In the genomic region with DNA sequence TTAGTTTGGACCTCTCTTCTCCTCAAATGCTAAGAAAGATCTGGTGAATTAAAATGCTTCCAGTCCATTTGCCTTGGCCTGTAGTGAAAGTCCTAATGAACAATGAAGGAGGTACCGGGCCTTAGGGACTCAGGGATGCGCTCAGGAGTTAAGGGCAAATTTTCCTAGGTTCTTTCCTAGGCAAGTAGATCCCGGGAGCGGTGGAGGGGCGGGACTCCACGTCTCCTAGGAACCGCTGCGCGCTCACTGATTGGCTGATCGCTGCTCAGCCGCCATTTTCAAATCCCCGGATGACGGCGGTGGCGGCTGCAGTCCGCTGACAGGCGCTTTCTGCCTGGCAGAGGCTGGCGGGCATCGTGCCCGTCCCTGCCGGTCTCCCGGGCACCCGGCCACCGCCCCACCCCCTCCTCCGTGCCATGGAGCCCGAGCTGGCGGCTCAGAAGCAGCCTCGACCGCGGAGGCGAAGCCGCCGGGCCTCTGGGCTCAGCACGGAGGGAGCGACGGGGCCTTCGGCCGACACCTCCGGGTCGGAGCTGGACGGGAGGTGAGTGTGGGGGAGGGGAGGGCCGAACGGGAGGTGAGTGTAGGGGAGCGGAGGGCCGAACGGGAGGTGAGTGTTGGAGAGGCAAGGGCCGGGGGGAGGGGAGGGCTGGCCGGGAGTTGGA, we compare ENCODE assay signal across 8 cellular contexts. TPM values are rescaled to one million over a fixed set of nuclear protein-coding genes. Genes with fewer than 3 reads are reported as not detected.
A peak's percentile ranks its signal among the peaks of the same experiment; 100 is the strongest.
DNase-seq lines count a peak whose midpoint lies in the region; ATAC-seq and TF ChIP-seq lines count a peak whose summit lies in the region.

Gene NET1, plus strand, starts transcription at position 281 of the 665 bp plus-strand sequence. Its CDS starts 136 bp downstream, at position 417.

- peaks cover 6% of the 10 kb centered on the region for H3K4me1 ChIP-seq in CD4-positive, CD25-positive, alpha-beta regulatory T cell (ENCODE audit: control insufficient read depth, insufficient read depth, low read length, poor library complexity, severe bottlenecking)
- peaks cover 6% of the 10 kb centered on the region for H3K4me1 ChIP-seq in lower lobe of right lung

- CTCF ChIA-PET in activated CD4-positive, alpha-beta memory T cell treated with anti-CD3 and anti-CD28 coated beads, Interleukin-2, amount 10 ng/mL, durations not matched to agents 7 days and 5 days (lab: Charles Lee) = interaction anchor here (0.6 kb wide), 1 partner anchor 598 kb away, joined by 4 read pairs; no protein-coding TSS in a partner anchor

- H3K27ac Mint-ChIP-seq in CD4-positive, CD25-positive, alpha-beta regulatory T cell = peak within 1 kb of the TSS in 1 of 3 donors; percentile 53
- peak within 1 kb of the TSS; percentile 27 for H3K27ac Mint-ChIP-seq in activated CD4-positive, alpha-beta memory T cell treated with anti-CD3 and anti-CD28 coated beads, Interleukin-2, amount 10 ng/mL, durations not matched to agents 7 days and 5 days

- H3K36me3 Mint-ChIP-seq in CD4-positive, CD25-positive, alpha-beta regulatory T cell = no peaks in the 10 kb centered on the region
- peaks cover 17% of the 10 kb centered on the region for H3K36me3 Mint-ChIP-seq in activated CD4-positive, alpha-beta memory T cell treated with anti-CD3 and anti-CD28 coated beads, Interleukin-2, amount 10 ng/mL, durations not matched to agents 7 days and 5 days (ENCODE audit: low read depth)

- peaks cover 0 to 3% (median 1%) of the 10 kb centered on the region in 7 donors for H3K9me3 Mint-ChIP-seq in CD4-positive, CD25-positive, alpha-beta regulatory T cell
- peaks cover 12% of the 10 kb centered on the region for H3K9me3 Mint-ChIP-seq in activated CD4-positive, alpha-beta memory T cell treated with anti-CD3 and anti-CD28 coated beads, Interleukin-2, amount 10 ng/mL, durations not matched to agents 7 days and 5 days

- TF ChIP-seq CTCF in lower lobe of right lung (IDR thresholded peaks at IDR 0.05) = no peak

- peaks cover 0 to 5% (median 0%) of the 10 kb centered on the region in 4 donors for H3K4me1 Mint-ChIP-seq in CD4-positive, CD25-positive, alpha-beta regulatory T cell
- peaks cover 9% of the 10 kb centered on the region for H3K4me1 Mint-ChIP-seq in activated CD4-positive, alpha-beta memory T cell treated with anti-CD3 and anti-CD28 coated beads, Interleukin-2, amount 10 ng/mL, durations not matched to agents 7 days and 5 days

- peaks cover 14% of the 10 kb centered on the region for H3K27me3 ChIP-seq in CD4-positive, CD25-positive, alpha-beta regulatory T cell (ENCODE audit: control insufficient read depth, insufficient read depth, low read length)
- no peaks in the 10 kb centered on the region for H3K27me3 ChIP-seq in lower lobe of right lung (ENCODE audit: low read depth)

- H3K9me3 ChIP-seq in CD4-positive, CD25-positive, alpha-beta regulatory T cell (ENCODE audit: control insufficient read depth in 2 of 2, low read length in 2 of 2) = no peaks in the 10 kb centered on the region
- no peaks in the 10 kb centered on the region for H3K9me3 ChIP-seq in lower lobe of right lung

- POLR2A ChIA-PET in activated CD4-positive, alpha-beta memory T cell treated with anti-CD3 and anti-CD28 coated beads, Interleukin-2, amount 10 ng/mL, durations not matched to agents 7 days and 5 days (lab: Charles Lee) = interaction anchor here (2.4 kb wide), 1 partner anchor 21 kb away, joined by 10 read pairs; no protein-coding TSS in a partner anchor

- no peak within 1 kb of the TSS for H3K27ac ChIP-seq in CD4-positive, CD25-positive, alpha-beta regulatory T cell (ENCODE audit: insufficient read depth, low read length, poor library complexity, severe bottlenecking)
- no peak within 1 kb of the TSS for H3K27ac ChIP-seq in lower lobe of right lung

- ATAC-seq in CD4-positive, CD25-positive, alpha-beta regulatory T cell (ENCODE audit: low read depth in 2 of 2) = peak; percentile 73 to 75
- ATAC-seq in GM19372 (IDR thresholded peaks at IDR 0.05; ENCODE audit: low read depth, unreplicated experiment) = peak; percentile 96
- peak; percentile 97 for ATAC-seq in HG03521 (IDR thresholded peaks at IDR 0.05; ENCODE audit: unreplicated experiment)
- peak; percentile 97 to 99 for ATAC-seq in lower lobe of right lung

- H3K4me3 ChIP-seq in CD4-positive, CD25-positive, alpha-beta regulatory T cell (ENCODE audit: low read depth, low read length) = peak within 1 kb of the TSS; percentile 89
- peak within 1 kb of the TSS; percentile 71 for H3K4me3 ChIP-seq in lower lobe of right lung

- H3K36me3 ChIP-seq in CD4-positive, CD25-positive, alpha-beta regulatory T cell (ENCODE audit: control insufficient read depth, insufficient read depth, low read length) = no peaks in the 10 kb centered on the region
- no peaks in the 10 kb centered on the region for H3K36me3 ChIP-seq in lower lobe of right lung

- peak within 1 kb of the TSS; percentile 86 to 92 (median 89) for H3K4me3 Mint-ChIP-seq in CD4-positive, CD25-positive, alpha-beta regulatory T cell
- no peak within 1 kb of the TSS for H3K4me3 Mint-ChIP-seq in activated CD4-positive, alpha-beta memory T cell treated with anti-CD3 and anti-CD28 coated beads, Interleukin-2, amount 10 ng/mL, durations not matched to agents 7 days and 5 days

- intact Hi-C loops in lower lobe of right lung (cut with DNase I) = no loop called here

- peak; percentile 49 to 79 (median 63) for DNase-seq in CD4-positive, CD25-positive, alpha-beta regulatory T cell
- DNase-seq in NCI-H748 treated with DMSO at 0.1 percent for 48 hours (lab: John Stamatoyannopoulos, UW) (peak; percentile 71), lower lobe of right lung (peak; percentile 87)
- peak; percentile 81 for DNase-seq in activated CD4-positive, alpha-beta memory T cell treated with anti-CD3 and anti-CD28 coated beads, Interleukin-2, amount 10 ng/mL, durations not matched to agents 7 days and 5 days
- DNase-seq in effector CD4-positive, alpha-beta T cell = peak; percentile 21
- DNase-seq in stimulated activated CD4-positive, alpha-beta T cell treated with anti-CD3 and anti-CD28 coated beads, TNF-alpha, amount 100 ng/mL, for 24 hours (ENCODE audit: low read depth in 3 of 3) = peak; percentile 29 to 74 (median 54)

- peaks cover 32% of the 10 kb centered on the region for H3K27me3 Mint-ChIP-seq in CD4-positive, CD25-positive, alpha-beta regulatory T cell
- peaks cover 25% of the 10 kb centered on the region for H3K27me3 Mint-ChIP-seq in activated CD4-positive, alpha-beta memory T cell treated with anti-CD3 and anti-CD28 coated beads, Interleukin-2, amount 10 ng/mL, durations not matched to agents 7 days and 5 days

RNA-seq across cellular contexts. Expression of gene NET1, which starts in this region (rescaled TPM):
- 27.7 TPM for total RNA-seq in CD4-positive, CD25-positive, alpha-beta regulatory T cell
- 10 to 100 TPM; 11.3 to 15.4 (median 14.0) TPM for polyA plus RNA-seq in CD4-positive, CD25-positive, alpha-beta regulatory T cell
- total RNA-seq in activated CD4-positive, alpha-beta memory T cell treated with anti-CD3 and anti-CD28 coated beads, Interleukin-2, amount 10 ng/mL, durations not matched to agents 7 days and 5 days = 10 to 100 TPM; 37.1 to 40.0 TPM
- 46.7 TPM for total RNA-seq in lower lobe of right lung

Comparison
In these comparisons a context has a peak if more than half of its experiments do, and no peak if none do; other contexts are left out.
1. DNase-seq: peak in every context shown above with its lines; median percentile 87 in lower lobe of right lung; 81 in activated CD4-positive, alpha-beta memory T cell treated with anti-CD3 and anti-CD28 coated beads, Interleukin-2, amount 10 ng/mL, durations not matched to agents 7 days and 5 days; 71 in NCI-H748 treated with DMSO at 0.1 percent for 48 hours; 63 in CD4-positive, CD25-positive, alpha-beta regulatory T cell; 54 in stimulated activated CD4-positive, alpha-beta T cell treated with anti-CD3 and anti-CD28 coated beads, TNF-alpha, amount 100 ng/mL, for 24 hours; 21 in effector CD4-positive, alpha-beta T cell.